Comparison of ENCODE assay signal across 21 cellular contexts in genomic region chr7:30119890-30120577, GRCh38.
"Had no signal": no experiment of that assay in that cellular context is flagged by ENCODE, and none has a peak within 500 bp of the region (broad histone marks: within the 10 kb centered on the region; RNA-seq: fewer than 3 reads in every experiment).

No MANE protein-coding gene starts in this region.

- FAIRE-seq: colon, TTC549 had no signal

- DNase-seq: activated B cell treated with CpG ODN at 0.5 μM for 24 hours; activated CD4-positive, alpha-beta memory T cell treated with anti-CD3 and anti-CD28 coated beads for 36 hours; activated CD4-positive, alpha-beta T cell treated with anti-CD3 and anti-CD28 coated beads for 1 hour; activated CD4-positive, alpha-beta T cell treated with anti-CD3 and anti-CD28 coated beads, Interleukin-2, amount 10 ng/mL, durations not matched to agents 7 days and 5 days; activated CD8-positive, alpha-beta memory T cell treated with anti-CD3 and anti-CD28 coated beads for 24 hours; activated gamma-delta T cell; activated naive CD4-positive, alpha-beta T cell treated with anti-CD3 and anti-CD28 coated beads for 36 hours; activated T-cell treated with anti-CD3 and anti-CD28 coated beads, Interleukin-2, amount 50 U/mL, for 4 hours; anterior cingulate cortex; cerebellar nuclear complex; MM.1S; NCI-H1092 treated with DMSO at 0.1 percent for 48 hours; NCI-H1417 treated with DMSO at 0.1 percent for 48 hours; NCI-H1694 treated with DMSO at 0.1 percent for 48 hours; NCI-H2029 treated with DMSO at 0.1 percent for 48 hours; NCI-H524; SIG-M5; T-helper 17 cell; T-helper 9 cell had no signal

- ATAC-seq: activated T-cell treated with anti-CD3 and anti-CD28 coated beads, Interleukin-2, amount 50 U/mL, for 4 hours; T-helper 17 cell had no signal
